ENCODE assay signal across 26 cellular contexts in the genomic region with DNA sequence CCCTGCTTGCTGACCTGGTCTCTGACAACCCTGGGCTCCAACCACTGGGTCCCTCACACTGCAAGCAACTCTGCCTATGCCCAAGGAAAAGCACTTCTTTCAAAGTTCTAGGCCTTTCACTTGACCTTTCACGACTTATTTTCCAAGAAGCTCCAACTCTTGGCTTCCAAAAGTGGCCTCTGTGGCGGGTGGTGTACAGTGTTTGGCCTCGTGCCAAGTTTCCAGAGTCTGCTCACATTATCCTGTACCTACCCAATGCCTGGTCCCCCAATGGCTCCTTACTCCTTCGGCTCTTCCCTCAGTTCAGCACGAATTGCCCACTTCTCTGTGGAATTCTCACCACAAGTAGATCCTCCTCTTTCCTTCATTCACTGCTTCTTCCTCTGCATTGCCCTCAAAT.
"Had no signal": no experiment of that assay in that cellular context is flagged by ENCODE, and none has a peak within 500 bp of the region (broad histone marks: within the 10 kb centered on the region; RNA-seq: fewer than 3 reads in every experiment).

No MANE protein-coding gene starts in this region.

- DNase-seq: activated CD4-positive, alpha-beta memory T cell treated with anti-CD3 and anti-CD28 coated beads for 36 hours; activated CD4-positive, alpha-beta T cell treated with anti-CD3 and anti-CD28 coated beads for 48 hours; activated CD4-positive, CD25-positive, alpha-beta regulatory T cell treated with anti-CD3 and anti-CD28 coated beads, Interleukin-2, amount 50 U/mL, for 72 hours; activated CD8-positive, alpha-beta memory T cell treated with anti-CD3 and anti-CD28 coated beads for 24 hours; activated effector memory CD4-positive, alpha-beta T cell treated with anti-CD3 and anti-CD28 coated beads, Interleukin-2, amount 50 U/mL, for 16 hours; activated naive CD4-positive, alpha-beta T cell treated with anti-CD3 and anti-CD28 coated beads for 36 hours; activated T-cell treated with anti-CD3 and anti-CD28 coated beads, Interleukin-2, amount 50 U/mL, for 4 hours; amygdala; cortex of kidney; NCI-H1092; NCI-H1436; NCI-H1694 treated with DMSO at 0.1 percent for 48 hours; NCI-H2029 treated with DMSO at 0.1 percent for 48 hours; NCI-H2171; NCI-H446 treated with DMSO at 0.1 percent for 48 hours; NCI-H524 treated with DMSO at 0.1 percent for 48 hours; OCI-M1; RPMI8226; T-helper 2 cell; T1000 had no signal

- H3K4me1 Mint-ChIP-seq: brain had no signal

- H3K4me3 ChIP-seq: SK-N-MC had no signal

- H3K9me3 Mint-ChIP-seq: activated CD4-positive, alpha-beta memory T cell treated with anti-CD3 and anti-CD28 coated beads for 36 hours; activated naive CD4-positive, alpha-beta T cell treated with anti-CD3 and anti-CD28 coated beads for 36 hours; activated T-cell treated with anti-CD3 and anti-CD28 coated beads, Interleukin-2, amount 50 U/mL, for 4 hours; central memory CD8-positive, alpha-beta T cell; T-cell had no signal

- H3K36me3 Mint-ChIP-seq: activated CD4-positive, alpha-beta memory T cell treated with anti-CD3 and anti-CD28 coated beads for 36 hours; activated naive CD8-positive, alpha-beta T cell; brain; T-cell had no signal

- H3K27ac Mint-ChIP-seq: activated CD4-positive, alpha-beta memory T cell treated with anti-CD3 and anti-CD28 coated beads for 36 hours; activated naive CD4-positive, alpha-beta T cell treated with anti-CD3 and anti-CD28 coated beads for 36 hours; brain; T-cell had no signal

- H3K27ac ChIP-seq: KMS-11, SK-N-MC had no signal

- H3K4me3 Mint-ChIP-seq: activated CD4-positive, alpha-beta memory T cell treated with anti-CD3 and anti-CD28 coated beads for 36 hours; activated naive CD4-positive, alpha-beta T cell treated with anti-CD3 and anti-CD28 coated beads for 36 hours; activated T-cell treated with anti-CD3 and anti-CD28 coated beads, Interleukin-2, amount 50 U/mL, for 4 hours; brain; central memory CD8-positive, alpha-beta T cell had no signal
